Comparison of ENCODE assay signal across 12 cellular contexts in genomic region chr1:155015527-155016230, GRCh38. TPM values are rescaled to one million over a fixed set of nuclear protein-coding genes. Genes with fewer than 3 reads are reported as not detected.
DNase-seq lines count a peak whose midpoint lies in the region; ATAC-seq and TF ChIP-seq lines count a peak whose summit lies in the region.
"Had no signal": no experiment of that assay in that cellular context is flagged by ENCODE, and none has a peak within 500 bp of the region (broad histone marks: within the 10 kb centered on the region; RNA-seq: fewer than 3 reads in every experiment).

No MANE protein-coding gene starts in this region.

- peaks cover 8 to 60% (median 31%) of the 10 kb centered on the region in 12 donors for H3K4me1 ChIP-seq in heart left ventricle
- H3K4me1 ChIP-seq in upper lobe of left lung, result peaks cover 61 to 68% (median 64%) of the 10 kb centered on the region in 4 donors
- H3K4me1 ChIP-seq in thyroid gland, result peaks cover 47 to 66% of the 10 kb centered on the region in 2 donors

- H3K27me3 Mint-ChIP-seq in activated T-helper 17 cell treated with anti-CD3 and anti-CD28 coated beads, Interleukin-2, amount 50 U/mL, for 72 hours, result no peaks in the 10 kb centered on the region
- no peaks in the 10 kb centered on the region for H3K27me3 Mint-ChIP-seq in naive B cell
- H3K27me3 Mint-ChIP-seq: natural killer cell treated with Interleukin-12 subunit alpha and Interleukin-12 subunit beta and Interleukin-15 and Interleukin-18, amount 100 ng/mL, for 72 hours had no signal

- peaks cover 0 to 25% (median 17%) of the 10 kb centered on the region in 9 donors for H3K36me3 ChIP-seq in heart left ventricle
- peaks cover 4 to 35% (median 26%) of the 10 kb centered on the region in 4 donors for H3K36me3 ChIP-seq in upper lobe of left lung
- H3K36me3 ChIP-seq in thyroid gland, result peaks cover 19 to 22% of the 10 kb centered on the region in 2 donors

- DNase-seq in Right ventricle myocardium superior (peak; percentile 43), heart left ventricle (no peak), naive B cell (no peak), upper lobe of left lung (no peak), occipital lobe (lab: John Stamatoyannopoulos, UW) (no peak), thyroid gland (no peak)
- DNase-seq: amniotic stem cell, NCI-H1694 had no signal

- TF ChIP-seq POLR2A in heart left ventricle (IDR thresholded peaks at IDR 0.05) (no peak), upper lobe of left lung (IDR thresholded peaks at IDR 0.05) (no peak), thyroid gland (IDR thresholded peaks at IDR 0.05) (no peak)

- peak overlapping the region in 2 of 12 donors; percentile 88 to 91 for H3K27ac ChIP-seq in heart left ventricle
- H3K27ac ChIP-seq in upper lobe of left lung, result peak overlapping the region in 3 of 4 donors; percentile 85 to 88 (median 85)
- H3K27ac ChIP-seq in thyroid gland, result peak overlapping the region in 1 of 3 donors; percentile 18

- peak overlapping the region; percentile 69 for H3K4me3 Mint-ChIP-seq in activated T-helper 17 cell treated with anti-CD3 and anti-CD28 coated beads, Interleukin-2, amount 50 U/mL, for 72 hours
- H3K4me3 Mint-ChIP-seq in naive B cell, result peak overlapping the region; percentile 47 to 87 (median 78)
- H3K4me3 Mint-ChIP-seq: natural killer cell treated with Interleukin-12 subunit alpha and Interleukin-12 subunit beta and Interleukin-15 and Interleukin-18, amount 100 ng/mL, for 72 hours had no signal

- WGBS in heart left ventricle, 4 donors, result 85 to 91% (median 89%) methylated on average over 14 to 16 of the region's 16 CpGs
- 85 to 92% methylated on average over 11 to 15 of the region's 16 CpGs for WGBS in upper lobe of left lung, 2 donors
- 84 to 88% methylated on average over 8 to 9 of the region's 16 CpGs for WGBS in thyroid gland, 2 donors

- H3K4me1 Mint-ChIP-seq in activated T-helper 17 cell treated with anti-CD3 and anti-CD28 coated beads, Interleukin-2, amount 50 U/mL, for 72 hours, result peaks cover 49% of the 10 kb centered on the region
- H3K4me1 Mint-ChIP-seq in naive B cell, result peaks cover 60 to 79% (median 76%) of the 10 kb centered on the region in 3 donors

- H3K27me3 ChIP-seq in heart left ventricle (no peaks in the 10 kb centered on the region), upper lobe of left lung (no peaks in the 10 kb centered on the region), thyroid gland (no peaks in the 10 kb centered on the region)

- TF ChIP-seq EP300 in upper lobe of left lung (IDR thresholded peaks at IDR 0.05), result no peak

- H3K36me3 Mint-ChIP-seq in activated T-helper 17 cell treated with anti-CD3 and anti-CD28 coated beads, Interleukin-2, amount 50 U/mL, for 72 hours (ENCODE audit: low read depth), result peaks cover 91% of the 10 kb centered on the region
- H3K36me3 Mint-ChIP-seq in naive B cell, result no peaks in the 10 kb centered on the region
- H3K36me3 Mint-ChIP-seq: natural killer cell treated with Interleukin-12 subunit alpha and Interleukin-12 subunit beta and Interleukin-15 and Interleukin-18, amount 100 ng/mL, for 72 hours had no signal

- H3K27ac Mint-ChIP-seq in activated T-helper 17 cell treated with anti-CD3 and anti-CD28 coated beads, Interleukin-2, amount 50 U/mL, for 72 hours, result peak overlapping the region; percentile 88
- peak overlapping the region in 5 of 6 donors; percentile 87 to 96 (median 93) for H3K27ac Mint-ChIP-seq in naive B cell
- H3K27ac Mint-ChIP-seq: natural killer cell treated with Interleukin-12 subunit alpha and Interleukin-12 subunit beta and Interleukin-15 and Interleukin-18, amount 100 ng/mL, for 72 hours had no signal

- intact Hi-C loops in Right ventricle myocardium superior (cut with DNase I), result loop anchor here (5.0 to 10.0 kb wide), 2 partner anchors 43 to 111 kb away; partner anchors contain the start of genes CKS1B and SHC1
- intact Hi-C loops in heart left ventricle (cut with DNase I), result loop anchor here in 5 of 10 donors (2.0 to 5.0 kb wide), 8 partner anchors 13 to 58 kb away; partner anchors contain the start of genes ADAM15 (in 2 of the 5), PYGO2 (in 2 of the 5), CKS1B (in 1 of the 5) and PBXIP1 (in 1 of the 5)
- intact Hi-C loops in thyroid gland (cut with DNase I), result no loop called here

- no peaks in the 10 kb centered on the region for H3K9me3 Mint-ChIP-seq in activated T-helper 17 cell treated with anti-CD3 and anti-CD28 coated beads, Interleukin-2, amount 50 U/mL, for 72 hours
- no peaks in the 10 kb centered on the region for H3K9me3 Mint-ChIP-seq in naive B cell
- H3K9me3 Mint-ChIP-seq: natural killer cell treated with Interleukin-12 subunit alpha and Interleukin-12 subunit beta and Interleukin-15 and Interleukin-18, amount 100 ng/mL, for 72 hours had no signal

- TF ChIP-seq CTCF in heart left ventricle (IDR thresholded peaks at IDR 0.05), result no peak
- no peak for TF ChIP-seq CTCF in upper lobe of left lung (IDR thresholded peaks at IDR 0.05)
- no peak for TF ChIP-seq CTCF in thyroid gland (IDR thresholded peaks at IDR 0.05)

- H3K4me3 ChIP-seq in heart left ventricle (no peak overlapping the region), upper lobe of left lung (no peak overlapping the region), thyroid gland (replicated peaks in 1 of 3) (no peak overlapping the region)

- no peak for ATAC-seq in Right ventricle myocardium superior (ENCODE audit: poor library complexity)
- no peak for ATAC-seq in heart left ventricle
- ATAC-seq in activated T-helper 17 cell treated with anti-CD3 and anti-CD28 coated beads, Interleukin-2, amount 50 U/mL, for 72 hours (replicated peaks), result no peak
- no peak for ATAC-seq in naive B cell (ENCODE audit: low read depth in 2 of 2)
- ATAC-seq in upper lobe of left lung (ENCODE audit: low FRiP score in 2 of 2), result no peak
- ATAC-seq in HG02852 (IDR thresholded peaks at IDR 0.05; ENCODE audit: unreplicated experiment), result no peak
- ATAC-seq: natural killer cell treated with Interleukin-12 subunit alpha and Interleukin-12 subunit beta and Interleukin-15 and Interleukin-18, amount 100 ng/mL, for 72 hours had no signal

- H3K9me3 ChIP-seq in heart left ventricle (no peaks in the 10 kb centered on the region), upper lobe of left lung (no peaks in the 10 kb centered on the region), thyroid gland (no peaks in the 10 kb centered on the region)

RNA-seq across cellular contexts. Expression of gene ZBTB7B, which starts 13.1 kb away (rescaled TPM):
- total RNA-seq in Right ventricle myocardium superior (44.1 TPM), heart left ventricle (10 to 100 TPM; 29.5 to 80.0 (median 46.6) TPM), upper lobe of left lung (10 to 100 TPM; 43.9 to 88.2 (median 66.2) TPM), occipital lobe (1.7 TPM), thyroid gland (10 to 100 TPM; 35.7 to 89.8 (median 47.3) TPM)
- polyA plus RNA-seq in heart left ventricle (100 to 1,000 TPM in 1 of 2 donors, 10 to 100 TPM in 1; 39.2 to 103 TPM), naive B cell (ENCODE audit: low read depth in 6 of 6) (1 to 10 TPM in 5 of 6 donors, not detected in 1; 2.2 to 5.5 (median 2.7) TPM)
- 100 to 1,000 TPM in 1 of 2 donors, 10 to 100 TPM in 1; 94.5 to 140 TPM for total RNA-seq in activated T-helper 17 cell treated with anti-CD3 and anti-CD28 coated beads, Interleukin-2, amount 50 U/mL, for 72 hours

RNA-seq across cellular contexts. Expression of gene DCST2, which starts 17.9 kb away (rescaled TPM):
- total RNA-seq in Right ventricle myocardium superior (0.16 TPM), heart left ventricle (under 1 TPM in 8 of 9 donors, not detected in 1; 0.14 to 0.62 (median 0.35) TPM), upper lobe of left lung (1 to 10 TPM in 4 of 6 donors, under 1 TPM in 2; 0.49 to 2.1 (median 1.1) TPM), occipital lobe (0.16 TPM), thyroid gland (1 to 10 TPM in 1 of 4 donors, under 1 TPM in 2, not detected in 1; 0.33 to 4.2 (median 0.50) TPM)
- polyA plus RNA-seq in heart left ventricle (under 1 TPM; 0.17 to 0.65 TPM), naive B cell (ENCODE audit: low read depth in 6 of 6) (not detected)
- 1 to 10 TPM in 1 of 2 donors, under 1 TPM in 1; 0.67 to 2.2 TPM for total RNA-seq in activated T-helper 17 cell treated with anti-CD3 and anti-CD28 coated beads, Interleukin-2, amount 50 U/mL, for 72 hours
- total RNA-seq: H4 had no signal

RNA-seq across cellular contexts. Expression of gene DCST1, which starts 17.9 kb away (rescaled TPM):
- total RNA-seq in Right ventricle myocardium superior (not detected), heart left ventricle (not detected), upper lobe of left lung (under 1 TPM in 1 of 6 donors, not detected in 5; 0.89 TPM), occipital lobe (not detected), thyroid gland (under 1 TPM in 1 of 4 donors, not detected in 3; 0.24 TPM)
- polyA plus RNA-seq in heart left ventricle (not detected), naive B cell (ENCODE audit: low read depth in 6 of 6) (not detected)
- not detected for total RNA-seq in activated T-helper 17 cell treated with anti-CD3 and anti-CD28 coated beads, Interleukin-2, amount 50 U/mL, for 72 hours
- total RNA-seq: H4; natural killer cell treated with Interleukin-12 subunit alpha and Interleukin-12 subunit beta and Interleukin-15 and Interleukin-18, amount 100 ng/mL, for 72 hours had no signal

RNA-seq across cellular contexts. Expression of gene LENEP, which starts 22.3 kb away (rescaled TPM):
- not detected for total RNA-seq in Right ventricle myocardium superior
- not detected for total RNA-seq in heart left ventricle
- polyA plus RNA-seq in heart left ventricle, result not detected
- under 1 TPM; 0.77 to 0.97 TPM for total RNA-seq in activated T-helper 17 cell treated with anti-CD3 and anti-CD28 coated beads, Interleukin-2, amount 50 U/mL, for 72 hours
- not detected for polyA plus RNA-seq in naive B cell (ENCODE audit: low read depth in 6 of 6)
- 1 to 10 TPM in 1 of 6 donors, under 1 TPM in 1, not detected in 4; 0.57 to 1.0 TPM for total RNA-seq in upper lobe of left lung
- 2.7 TPM for total RNA-seq in occipital lobe
- total RNA-seq in thyroid gland, result not detected
- total RNA-seq: H4 had no signal

RNA-seq across cellular contexts. Expression of gene FLAD1, which starts 32.5 kb away (rescaled TPM):
- 34.7 TPM for total RNA-seq in Right ventricle myocardium superior
- 10 to 100 TPM; 19.4 to 35.0 (median 27.4) TPM for total RNA-seq in heart left ventricle
- polyA plus RNA-seq in heart left ventricle, result 10 to 100 TPM; 22.3 to 50.7 TPM
- 10 to 100 TPM; 34.6 to 68.3 TPM for total RNA-seq in activated T-helper 17 cell treated with anti-CD3 and anti-CD28 coated beads, Interleukin-2, amount 50 U/mL, for 72 hours
- 10 to 100 TPM; 37.0 to 57.0 (median 49.4) TPM for polyA plus RNA-seq in naive B cell (ENCODE audit: low read depth in 6 of 6)
- total RNA-seq in upper lobe of left lung, result 10 to 100 TPM; 15.6 to 62.9 (median 29.8) TPM
- total RNA-seq in occipital lobe, result 17.2 TPM
- total RNA-seq in thyroid gland, result 10 to 100 TPM; 24.1 to 39.3 (median 31.1) TPM

Comparison
In these comparisons a context has a peak if more than half of its experiments do, and no peak if none do; other contexts are left out.
1. RNA of gene ZBTB7B, which starts 13.1 kb away (total RNA-seq): 94.5 to 140 TPM in activated T-helper 17 cell treated with anti-CD3 and anti-CD28 coated beads, Interleukin-2, amount 50 U/mL, for 72 hours, 43.9 to 88.2 TPM in upper lobe of left lung, 35.7 to 89.8 TPM in thyroid gland, 29.5 to 80.0 TPM in heart left ventricle and 44.1 TPM in Right ventricle myocardium superior (single experiment); 1.7 TPM in occipital lobe (single experiment); every median in the first group is over 10 times any median in the second.